ENCODE assay signal across 29 cellular contexts in genomic region chr15:101329867-101330380, GRCh38.
"Had no signal": no experiment of that assay in that cellular context is flagged by ENCODE, and none has a peak within 500 bp of the region (broad histone marks: within the 10 kb centered on the region; RNA-seq: fewer than 3 reads in every experiment).

No MANE protein-coding gene starts in this region.

- H3K9me3 ChIP-seq: adrenal gland, SJCRH30, SK-N-SH had no signal

- H3K27me3 ChIP-seq: adrenal gland, SJCRH30 had no signal

- H3K27me3 Mint-ChIP-seq: activated CD8-positive, alpha-beta T cell treated with anti-CD3 and anti-CD28 coated beads for 36 hours had no signal

- H3K36me3 ChIP-seq: adrenal gland, SJCRH30 had no signal

- H3K27ac Mint-ChIP-seq: activated CD4-positive, alpha-beta T cell treated with anti-CD3 and anti-CD28 coated beads for 36 hours; activated CD8-positive, alpha-beta T cell treated with anti-CD3 and anti-CD28 coated beads for 36 hours; activated naive CD4-positive, alpha-beta T cell treated with anti-CD3 and anti-CD28 coated beads for 36 hours; activated naive CD8-positive, alpha-beta T cell; activated T-helper 17 cell treated with anti-CD3 and anti-CD28 coated beads, Interleukin-2, amount 50 U/mL, for 72 hours had no signal

- H3K4me1 ChIP-seq: adrenal gland had no signal

- DNase-seq: activated CD4-positive, alpha-beta T cell treated with anti-CD3 and anti-CD28 coated beads for 36 hours; activated CD8-positive, alpha-beta T cell treated with anti-CD3 and anti-CD28 coated beads for 36 hours; activated gamma-delta T cell; activated naive CD4-positive, alpha-beta T cell treated with anti-CD3 and anti-CD28 coated beads for 36 hours; activated T-cell treated with anti-CD3 and anti-CD28 coated beads for 4 hours; activated T-cell treated with anti-CD3 and anti-CD28 coated beads, Interleukin-2, amount 50 U/mL, for 48 hours; adrenal gland; anterior cingulate cortex; Karpas-422; MM.1S; NCI-H1092 treated with DMSO at 0.1 percent for 48 hours; NCI-H1417 treated with DMSO at 0.1 percent for 48 hours; NCI-H1694 treated with DMSO at 0.1 percent for 48 hours; NCI-H2029 treated with DMSO at 0.1 percent for 48 hours; NCI-H345; NCI-H510A treated with DMSO at 0.1 percent for 48 hours; NCI-H69; NK-92 treated with Interleukin-12 subunit alpha and Interleukin-12 subunit beta, amount 100 ng/mL, for 24 hours; OCI-M1; Right ventricle myocardium superior; RPMI8226; SJCRH30; SK-N-SH; T-helper 1 cell had no signal

- H3K4me3 ChIP-seq: adrenal gland, K562, SJCRH30 had no signal

- ATAC-seq: activated CD4-positive, alpha-beta T cell treated with anti-CD3 and anti-CD28 coated beads for 36 hours; activated CD8-positive, alpha-beta T cell treated with anti-CD3 and anti-CD28 coated beads for 36 hours; activated T-helper 17 cell treated with anti-CD3 and anti-CD28 coated beads, Interleukin-2, amount 50 U/mL, for 72 hours; K562; Panc1 had no signal

- H3K27ac ChIP-seq: adrenal gland, SJCRH30, VCaP had no signal

- H3K4me3 Mint-ChIP-seq: activated CD4-positive, alpha-beta T cell treated with anti-CD3 and anti-CD28 coated beads for 36 hours; activated CD8-positive, alpha-beta T cell treated with anti-CD3 and anti-CD28 coated beads for 36 hours; activated naive CD4-positive, alpha-beta T cell treated with anti-CD3 and anti-CD28 coated beads for 36 hours; activated naive CD8-positive, alpha-beta T cell; activated T-helper 17 cell treated with anti-CD3 and anti-CD28 coated beads, Interleukin-2, amount 50 U/mL, for 72 hours had no signal

- H3K36me3 Mint-ChIP-seq: activated naive CD8-positive, alpha-beta T cell had no signal
